25 cellular contexts compared by ENCODE assay signal in genomic region chr13:72931311-72931710, GRCh38.
"Had no signal": no experiment of that assay in that cellular context is flagged by ENCODE, and none has a peak within 500 bp of the region (broad histone marks: within the 10 kb centered on the region; RNA-seq: fewer than 3 reads in every experiment).

No MANE protein-coding gene starts in this region.

- H3K36me3 ChIP-seq: right atrium auricular region had no signal

- H3K4me3 ChIP-seq: coronary artery, esophagus squamous epithelium, gastroesophageal sphincter, left ventricle myocardium inferior, lower lobe of right lung, mucosa of descending colon, right atrium auricular region, sigmoid colon, skin epidermis, tibial artery, upper lobe of right lung, vagina had no signal

- DNase-seq: effector CD4-positive, alpha-beta T cell; endodermal cell; esophagus squamous epithelium; foreskin fibroblast; glutamatergic neuron; immature natural killer cell; kidney; left cardiac atrium; left ventricle myocardium inferior; lower lobe of right lung; mesenchymal stem cell; mucosa of descending colon; naive thymus-derived CD8-positive, alpha-beta T cell; sigmoid colon; stimulated activated CD4-positive, alpha-beta T cell treated with anti-CD3 and anti-CD28 coated beads, Interleukin-12 subunit alpha, Interleukin-12 subunit beta, amount 100 ng/mL, for 4 hours; stimulated activated naive CD4-positive, alpha-beta T cell; tibial artery; upper lobe of right lung had no signal

- ATAC-seq: gastroesophageal sphincter; left cardiac atrium; lower lobe of right lung; mucosa of descending colon; naive thymus-derived CD8-positive, alpha-beta T cell; upper lobe of right lung had no signal

- H3K9me3 ChIP-seq: esophagus squamous epithelium, gastroesophageal sphincter, left ventricle myocardium inferior, lower lobe of right lung, mucosa of descending colon, neutrophil, right atrium auricular region, sigmoid colon, tibial artery, upper lobe of right lung, vagina had no signal

- H3K4me1 ChIP-seq: gastroesophageal sphincter, left ventricle myocardium inferior, lower lobe of right lung, right atrium auricular region, sigmoid colon, tibial artery, upper lobe of right lung, vagina had no signal

- FAIRE-seq: endothelial cell of umbilical vein had no signal

- H3K27me3 ChIP-seq: esophagus squamous epithelium, gastroesophageal sphincter, neutrophil, right atrium auricular region, sigmoid colon, tibial artery, upper lobe of right lung, vagina had no signal

- H3K27ac ChIP-seq: coronary artery, gastroesophageal sphincter, left ventricle myocardium inferior, lower lobe of right lung, neutrophil, right atrium auricular region, sigmoid colon, tibial artery, upper lobe of right lung, vagina had no signal
